Comparison of ENCODE assay signal across 3 cellular contexts in the genomic region with DNA sequence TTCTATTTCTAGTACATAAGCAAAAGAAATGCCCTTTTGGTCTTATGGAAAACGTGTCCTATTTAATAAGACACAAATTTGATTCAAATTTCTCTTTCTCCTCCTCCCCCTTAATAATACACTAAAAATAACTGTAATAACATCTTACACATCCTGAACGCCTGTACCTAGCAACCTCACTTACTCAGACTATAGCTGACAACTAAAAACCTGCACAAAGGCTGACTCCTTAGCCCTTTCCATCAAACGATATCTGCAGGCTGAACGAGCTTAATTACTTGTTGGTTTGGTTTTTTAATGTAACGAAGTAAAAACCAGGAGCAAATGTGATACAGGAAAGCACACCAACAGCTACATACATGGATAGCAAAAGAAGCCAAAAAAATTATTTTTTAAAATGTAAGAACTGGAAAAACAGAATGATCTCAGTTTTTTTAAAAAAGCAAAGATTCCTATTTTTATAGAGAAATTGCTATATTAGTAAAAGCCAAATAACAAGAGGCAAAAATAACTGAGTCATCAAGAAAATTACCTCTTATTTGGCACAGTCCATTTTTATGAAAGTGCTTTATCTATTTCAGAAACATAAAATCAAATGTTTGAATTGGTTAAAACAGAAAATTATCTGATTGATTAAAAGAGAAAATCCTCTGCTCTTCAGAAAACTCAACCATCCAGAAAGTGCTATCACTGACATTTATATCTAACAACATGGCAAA.
TF ChIP-seq lines count a peak whose summit lies in the region.

No MANE protein-coding gene starts in this region.

TF ChIP-seq in IMR-90, 13 proteins besides CTCF, POLR2A, EP300 and RAD21:
- TF ChIP-seq MAFK (IDR thresholded peaks at IDR 0.05; ENCODE audit: low read depth, low read length) (peak; percentile 52; the same call in 1 of the 2 replicates), MXI1 (IDR thresholded peaks at IDR 0.05; ENCODE audit: borderline replicate concordance, low read depth, low read length) (no peak)

TF ChIP-seq in K562, 482 proteins besides CTCF, POLR2A, EP300 and RAD21 (continues in another document):
- TF ChIP-seq, protein P1, sequence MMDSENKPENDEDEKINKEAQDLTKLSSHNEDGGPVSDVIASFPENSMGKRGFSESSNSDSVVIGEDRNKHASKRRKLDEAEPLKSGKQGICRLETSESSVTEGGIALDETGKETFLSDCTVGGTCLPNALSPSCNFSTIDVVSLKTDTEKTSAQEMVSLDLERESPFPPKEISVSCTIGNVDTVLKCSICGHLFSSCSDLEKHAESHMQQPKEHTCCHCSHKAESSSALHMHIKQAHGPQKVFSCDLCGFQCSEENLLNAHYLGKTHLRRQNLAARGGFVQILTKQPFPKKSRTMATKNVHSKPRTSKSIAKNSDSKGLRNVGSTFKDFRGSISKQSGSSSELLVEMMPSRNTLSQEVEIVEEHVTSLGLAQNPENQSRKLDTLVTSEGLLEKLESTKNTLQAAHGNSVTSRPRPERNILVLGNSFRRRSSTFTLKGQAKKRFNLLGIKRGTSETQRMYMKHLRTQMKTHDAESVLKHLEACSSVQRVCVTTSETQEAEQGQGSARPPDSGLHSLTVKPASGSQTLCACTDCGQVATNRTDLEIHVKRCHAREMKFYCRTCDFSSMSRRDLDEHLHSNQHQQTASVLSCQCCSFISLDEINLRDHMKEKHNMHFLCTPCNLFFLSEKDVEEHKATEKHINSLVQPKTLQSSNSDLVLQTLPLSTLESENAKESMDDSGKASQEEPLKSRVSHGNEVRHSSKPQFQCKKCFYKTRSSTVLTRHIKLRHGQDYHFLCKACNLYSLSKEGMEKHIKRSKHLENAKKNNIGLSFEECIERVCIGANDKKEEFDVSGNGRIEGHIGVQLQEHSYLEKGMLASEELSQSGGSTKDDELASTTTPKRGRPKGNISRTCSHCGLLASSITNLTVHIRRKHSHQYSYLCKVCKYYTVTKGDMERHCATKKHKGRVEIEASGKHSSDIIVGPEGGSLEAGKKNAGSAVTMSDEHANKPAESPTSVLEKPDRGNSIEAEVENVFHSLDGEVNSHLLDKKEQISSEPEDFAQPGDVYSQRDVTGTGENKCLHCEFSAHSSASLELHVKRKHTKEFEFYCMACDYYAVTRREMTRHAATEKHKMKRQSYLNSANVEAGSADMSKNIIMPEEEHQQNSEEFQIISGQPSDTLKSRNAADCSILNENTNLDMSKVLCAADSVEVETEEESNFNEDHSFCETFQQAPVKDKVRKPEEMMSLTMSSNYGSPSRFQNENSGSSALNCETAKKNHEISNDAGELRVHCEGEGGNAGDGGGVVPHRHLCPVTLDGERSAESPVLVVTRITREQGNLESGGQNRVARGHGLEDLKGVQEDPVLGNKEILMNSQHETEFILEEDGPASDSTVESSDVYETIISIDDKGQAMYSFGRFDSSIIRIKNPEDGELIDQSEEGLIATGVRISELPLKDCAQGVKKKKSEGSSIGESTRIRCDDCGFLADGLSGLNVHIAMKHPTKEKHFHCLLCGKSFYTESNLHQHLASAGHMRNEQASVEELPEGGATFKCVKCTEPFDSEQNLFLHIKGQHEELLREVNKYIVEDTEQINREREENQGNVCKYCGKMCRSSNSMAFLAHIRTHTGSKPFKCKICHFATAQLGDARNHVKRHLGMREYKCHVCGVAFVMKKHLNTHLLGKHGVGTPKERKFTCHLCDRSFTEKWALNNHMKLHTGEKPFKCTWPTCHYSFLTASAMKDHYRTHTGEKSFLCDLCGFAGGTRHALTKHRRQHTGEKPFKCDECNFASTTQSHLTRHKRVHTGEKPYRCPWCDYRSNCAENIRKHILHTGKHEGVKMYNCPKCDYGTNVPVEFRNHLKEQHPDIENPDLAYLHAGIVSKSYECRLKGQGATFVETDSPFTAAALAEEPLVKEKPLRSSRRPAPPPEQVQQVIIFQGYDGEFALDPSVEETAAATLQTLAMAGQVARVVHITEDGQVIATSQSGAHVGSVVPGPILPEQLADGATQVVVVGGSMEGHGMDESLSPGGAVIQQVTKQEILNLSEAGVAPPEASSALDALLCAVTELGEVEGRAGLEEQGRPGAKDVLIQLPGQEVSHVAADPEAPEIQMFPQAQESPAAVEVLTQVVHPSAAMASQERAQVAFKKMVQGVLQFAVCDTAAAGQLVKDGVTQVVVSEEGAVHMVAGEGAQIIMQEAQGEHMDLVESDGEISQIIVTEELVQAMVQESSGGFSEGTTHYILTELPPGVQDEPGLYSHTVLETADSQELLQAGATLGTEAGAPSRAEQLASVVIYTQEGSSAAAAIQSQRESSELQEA (IDR thresholded peaks at IDR 0.05; ENCODE audit: low read depth): no peak
- TF ChIP-seq TCF7 (IDR thresholded peaks at IDR 0.05; ENCODE audit: borderline replicate concordance): no peak
- no peak for TF ChIP-seq ARHGAP35 (IDR thresholded peaks at IDR 0.05; ENCODE audit: partially characterized antibody)
- TF ChIP-seq C11orf30 (IDR thresholded peaks at IDR 0.05; ENCODE audit: low read depth): peak; percentile 61
- TF ChIP-seq, protein P2, sequence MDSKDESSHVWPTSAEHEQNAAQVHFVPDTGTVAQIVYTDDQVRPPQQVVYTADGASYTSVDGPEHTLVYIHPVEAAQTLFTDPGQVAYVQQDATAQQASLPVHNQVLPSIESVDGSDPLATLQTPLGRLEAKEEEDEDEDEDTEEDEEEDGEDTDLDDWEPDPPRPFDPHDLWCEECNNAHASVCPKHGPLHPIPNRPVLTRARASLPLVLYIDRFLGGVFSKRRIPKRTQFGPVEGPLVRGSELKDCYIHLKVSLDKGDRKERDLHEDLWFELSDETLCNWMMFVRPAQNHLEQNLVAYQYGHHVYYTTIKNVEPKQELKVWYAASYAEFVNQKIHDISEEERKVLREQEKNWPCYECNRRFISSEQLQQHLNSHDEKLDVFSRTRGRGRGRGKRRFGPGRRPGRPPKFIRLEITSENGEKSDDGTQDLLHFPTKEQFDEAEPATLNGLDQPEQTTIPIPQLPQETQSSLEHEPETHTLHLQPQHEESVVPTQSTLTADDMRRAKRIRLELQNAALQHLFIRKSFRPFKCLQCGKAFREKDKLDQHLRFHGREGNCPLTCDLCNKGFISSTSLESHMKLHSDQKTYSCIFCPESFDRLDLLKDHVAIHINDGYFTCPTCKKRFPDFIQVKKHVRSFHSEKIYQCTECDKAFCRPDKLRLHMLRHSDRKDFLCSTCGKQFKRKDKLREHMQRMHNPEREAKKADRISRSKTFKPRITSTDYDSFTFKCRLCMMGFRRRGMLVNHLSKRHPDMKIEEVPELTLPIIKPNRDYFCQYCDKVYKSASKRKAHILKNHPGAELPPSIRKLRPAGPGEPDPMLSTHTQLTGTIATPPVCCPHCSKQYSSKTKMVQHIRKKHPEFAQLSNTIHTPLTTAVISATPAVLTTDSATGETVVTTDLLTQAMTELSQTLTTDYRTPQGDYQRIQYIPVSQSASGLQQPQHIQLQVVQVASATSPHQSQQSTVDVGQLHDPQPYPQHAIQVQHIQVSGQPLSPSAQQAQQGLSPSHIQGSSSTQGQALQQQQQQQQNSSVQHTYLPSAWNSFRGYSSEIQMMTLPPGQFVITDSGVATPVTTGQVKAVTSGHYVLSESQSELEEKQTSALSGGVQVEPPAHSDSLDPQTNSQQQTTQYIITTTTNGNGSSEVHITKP (IDR thresholded peaks at IDR 0.05; ENCODE audit: partially characterized antibody): no peak
- no peak for TF ChIP-seq RBM14 (IDR thresholded peaks at IDR 0.05; ENCODE audit: borderline replicate concordance, insufficient read depth, low read depth, low read length)
- peak; percentile 78 for TF ChIP-seq ZNF316 (IDR thresholded peaks at IDR 0.05)

TF ChIP-seq in HepG2, 621 proteins besides CTCF, POLR2A, EP300 and RAD21:
- TF ChIP-seq, protein P3, sequence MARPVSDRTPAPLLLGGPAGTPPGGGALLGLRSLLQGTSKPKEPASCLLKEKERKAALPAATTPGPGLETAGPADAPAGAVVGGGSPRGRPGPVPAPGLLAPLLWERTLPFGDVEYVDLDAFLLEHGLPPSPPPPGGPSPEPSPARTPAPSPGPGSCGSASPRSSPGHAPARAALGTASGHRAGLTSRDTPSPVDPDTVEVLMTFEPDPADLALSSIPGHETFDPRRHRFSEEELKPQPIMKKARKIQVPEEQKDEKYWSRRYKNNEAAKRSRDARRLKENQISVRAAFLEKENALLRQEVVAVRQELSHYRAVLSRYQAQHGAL (CRISPR knock-in tag; IDR thresholded peaks at IDR 0.05; ENCODE audit: not compliant biosample characterization): no peak
- TF ChIP-seq MAFF (IDR thresholded peaks at IDR 0.05; ENCODE audit: low read depth, low read length): peak; percentile 52; the same call in 1 of the 2 replicates
- no peak for TF ChIP-seq ZZZ3 (CRISPR knock-in tag; IDR thresholded peaks at IDR 0.05; ENCODE audit: borderline replicate concordance)
- peak in 1 of 2 experiments; percentile 72; a peak in 2 of 4 replicates for TF ChIP-seq MAFK (conservative IDR thresholded peaks at IDR 0.05 in 1 of 2, IDR thresholded peaks at IDR 0.05 in 1 of 2; ENCODE audit: low read length in 2 of 2)
- no peak for TF ChIP-seq ERF (CRISPR knock-in tag; IDR thresholded peaks at IDR 0.05)
TF ChIP-seq in HepG2: peak in this region for 2.
